ENCODE assay signal across 20 cellular contexts in genomic region chr15:52730594-52730993, GRCh38. TPM values are rescaled to one million over a fixed set of nuclear protein-coding genes. Genes with fewer than 3 reads are reported as not detected.
DNase-seq lines count a peak whose midpoint lies in the region; ATAC-seq, FAIRE-seq and TF ChIP-seq lines count a peak whose summit lies in the region.
"Had no signal": no experiment of that assay in that cellular context is flagged by ENCODE, and none has a peak within 500 bp of the region (broad histone marks: within the 10 kb centered on the region; RNA-seq: fewer than 3 reads in every experiment).

No MANE protein-coding gene starts in this region.

- TF ChIP-seq CTCF in endothelial cell of umbilical vein (IDR thresholded peaks at IDR 0.05; ENCODE audit: extremely low read depth in 1 of 2, insufficient read depth in 1 of 2, low read depth in 1 of 2, low read length in 2 of 2), result no peak

- H3K4me1 Mint-ChIP-seq in activated naive CD8-positive, alpha-beta T cell (ENCODE audit: low read depth), result peaks cover 28% of the 10 kb centered on the region
- peaks cover 18% of the 10 kb centered on the region for H3K4me1 Mint-ChIP-seq in activated naive CD8-positive, alpha-beta T cell treated with anti-CD3 and anti-CD28 coated beads for 36 hours
- peaks cover 20% of the 10 kb centered on the region for H3K4me1 Mint-ChIP-seq in stimulated activated memory B cell treated with anti-CD40 and anti-IgM and Interleukin-4, amounts not matched to agents 10 μg/mL and 1 μg/mL and 100 μg/mL, for 72 hours

- H3K9me1 ChIP-seq in endothelial cell of umbilical vein (replicated peaks; ENCODE audit: control insufficient read depth, extremely low read depth, insufficient read depth, low read length), result no peaks in the 10 kb centered on the region

- CTCF ChIA-PET in endothelial cell of umbilical vein (lab: Charles Lee), result interaction anchor here (0.7 to 3.3 kb wide), 3 partner anchors 53 to 475 kb away, joined by 3 to 14 read pairs (median 4); no protein-coding TSS in a partner anchor

- DNase-seq in activated naive CD8-positive, alpha-beta T cell treated with anti-CD3 and anti-CD28 coated beads for 36 hours, result no peak
- no peak for DNase-seq in Karpas-422
- DNase-seq in endothelial cell of umbilical vein (ENCODE audit: low read depth, low spot score), result no peak
- DNase-seq in NCI-H774 (lab: John Stamatoyannopoulos, UW), result no peak
- DNase-seq in SW480 (ENCODE audit: low spot score), result no peak
- DNase-seq: Caco-2, head of caudate nucleus, left lung, NCI-H1436, NCI-H2171, nucleus accumbens, testis had no signal

- POLR2A ChIA-PET in endothelial cell of umbilical vein (lab: Charles Lee), result no interaction called here

- H3K4me2 ChIP-seq in Karpas-422 (ENCODE audit: low read depth, low read length, poor library complexity, severe bottlenecking) (no peak overlapping the region), endothelial cell of umbilical vein (ENCODE audit: insufficient read depth, low read length) (peak overlapping the region; percentile 2)

- H3K4me3 Mint-ChIP-seq in activated naive CD8-positive, alpha-beta T cell, result no peak overlapping the region
- H3K4me3 Mint-ChIP-seq in activated naive CD8-positive, alpha-beta T cell treated with anti-CD3 and anti-CD28 coated beads for 36 hours, result no peak overlapping the region
- no peak overlapping the region for H3K4me3 Mint-ChIP-seq in stimulated activated memory B cell treated with anti-CD40 and anti-IgM and Interleukin-4, amounts not matched to agents 10 μg/mL and 1 μg/mL and 100 μg/mL, for 72 hours
- H3K4me3 Mint-ChIP-seq: WTC11 had no signal

- H3K36me3 Mint-ChIP-seq in activated naive CD8-positive, alpha-beta T cell, result no peaks in the 10 kb centered on the region
- H3K36me3 Mint-ChIP-seq in activated naive CD8-positive, alpha-beta T cell treated with anti-CD3 and anti-CD28 coated beads for 36 hours, result no peaks in the 10 kb centered on the region
- H3K36me3 Mint-ChIP-seq in stimulated activated memory B cell treated with anti-CD40 and anti-IgM and Interleukin-4, amounts not matched to agents 10 μg/mL and 1 μg/mL and 100 μg/mL, for 72 hours, result no peaks in the 10 kb centered on the region
- H3K36me3 Mint-ChIP-seq: WTC11 had no signal

- ATAC-seq in stimulated activated memory B cell treated with anti-CD40 and anti-IgM and Interleukin-4, amounts not matched to agents 10 μg/mL and 1 μg/mL and 100 μg/mL, for 72 hours, result no peak
- no peak for ATAC-seq in HG02798 (IDR thresholded peaks at IDR 0.05; ENCODE audit: poor library complexity, unreplicated experiment)
- ATAC-seq: WTC11 had no signal

- no peaks in the 10 kb centered on the region for H3K9me2 ChIP-seq in Karpas-422 (replicated peaks; ENCODE audit: insufficient read depth, low read length)

- intact Hi-C loops in endothelial cell of umbilical vein (cut with micrococcal nuclease), result loop anchor here (1.0 to 10.0 kb wide), 6 partner anchors 51 to 746 kb away; partner anchors contain the start of gene ATOSA

- H3K27ac Mint-ChIP-seq in activated naive CD8-positive, alpha-beta T cell, result peak overlapping the region; percentile 83
- no peak overlapping the region for H3K27ac Mint-ChIP-seq in activated naive CD8-positive, alpha-beta T cell treated with anti-CD3 and anti-CD28 coated beads for 36 hours
- peak overlapping the region; percentile 89 for H3K27ac Mint-ChIP-seq in stimulated activated memory B cell treated with anti-CD40 and anti-IgM and Interleukin-4, amounts not matched to agents 10 μg/mL and 1 μg/mL and 100 μg/mL, for 72 hours

- H3K4me1 ChIP-seq in Karpas-422 (ENCODE audit: low read length), result peaks cover 66% of the 10 kb centered on the region
- peaks cover 38% of the 10 kb centered on the region for H3K4me1 ChIP-seq in endothelial cell of umbilical vein (ENCODE audit: control insufficient read depth, extremely low read depth, insufficient read depth, low read length)
- H3K4me1 ChIP-seq: Caco-2 had no signal

- no peaks in the 10 kb centered on the region for H3K79me2 ChIP-seq in Karpas-422 (ENCODE audit: low read length)
- H3K79me2 ChIP-seq in endothelial cell of umbilical vein (ENCODE audit: control insufficient read depth, insufficient read depth, low read length), result no peaks in the 10 kb centered on the region

- H3K27ac ChIP-seq in Karpas-422 (ENCODE audit: low read length), result peak overlapping the region; percentile 67
- H3K27ac ChIP-seq in endothelial cell of umbilical vein (ENCODE audit: insufficient read depth, low read depth, low read length), result peak overlapping the region; percentile 73
- H3K27ac ChIP-seq: ascending aorta, left lung, right atrium auricular region, testis had no signal

- no peak for FAIRE-seq in endothelial cell of umbilical vein (lab: Jason Lieb, UNC)

- dilution Hi-C loops in endothelial cell of umbilical vein (cut with MboI; ENCODE audit: extremely low pct_ligation_motif_present, low sequenced_read_pairs), result no loop called here

- H3K9ac ChIP-seq in Karpas-422 (ENCODE audit: low read length) (no peak overlapping the region), endothelial cell of umbilical vein (replicated peaks; ENCODE audit: extremely low read depth, insufficient read depth, low read length) (no peak overlapping the region)

- H3K4me3 ChIP-seq in Karpas-422 (ENCODE audit: low read length) (no peak overlapping the region), endothelial cell of umbilical vein (replicated peaks in 1 of 3; ENCODE audit: insufficient read depth in 1 of 3, low read depth in 1 of 3, low read length in 3 of 3) (no peak overlapping the region)
- H3K4me3 ChIP-seq: ascending aorta, left lung, right atrium auricular region, testis had no signal

- no peaks in the 10 kb centered on the region for H3K9me3 ChIP-seq in Karpas-422 (ENCODE audit: low read length)
- no peaks in the 10 kb centered on the region for H3K9me3 ChIP-seq in endothelial cell of umbilical vein (replicated peaks; ENCODE audit: control insufficient read depth, insufficient read depth, low read length)
- H3K9me3 ChIP-seq: ascending aorta, Caco-2, left lung, right atrium auricular region, testis had no signal

- no peak for TF ChIP-seq POLR2A in endothelial cell of umbilical vein (IDR thresholded peaks at IDR 0.05; ENCODE audit: low read depth, low read length)

- H4K20me1 ChIP-seq in Karpas-422 (ENCODE audit: insufficient read depth, low read depth, low read length) (no peaks in the 10 kb centered on the region), endothelial cell of umbilical vein (replicated peaks; ENCODE audit: control insufficient read depth, extremely low read depth, insufficient read depth, low read length) (no peaks in the 10 kb centered on the region)

- H3K36me3 ChIP-seq in Karpas-422 (ENCODE audit: insufficient read depth, low read length) (no peaks in the 10 kb centered on the region), endothelial cell of umbilical vein (ENCODE audit: control insufficient read depth in 2 of 2, extremely low read depth in 1 of 2, insufficient read depth in 2 of 2, low read length in 2 of 2) (no peaks in the 10 kb centered on the region)
- H3K36me3 ChIP-seq: ascending aorta, left lung, right atrium auricular region had no signal

- BruUV-seq in endothelial cell of umbilical vein (replicated peaks; lab: Mats Ljungman, UMichigan), result no TSS peak

- H3K27me3 Mint-ChIP-seq in activated naive CD8-positive, alpha-beta T cell, result no peaks in the 10 kb centered on the region
- H3K27me3 Mint-ChIP-seq in activated naive CD8-positive, alpha-beta T cell treated with anti-CD3 and anti-CD28 coated beads for 36 hours, result no peaks in the 10 kb centered on the region
- H3K27me3 Mint-ChIP-seq in stimulated activated memory B cell treated with anti-CD40 and anti-IgM and Interleukin-4, amounts not matched to agents 10 μg/mL and 1 μg/mL and 100 μg/mL, for 72 hours, result no peaks in the 10 kb centered on the region

- H2AFZ ChIP-seq in Karpas-422 (ENCODE audit: low read length) (peak overlapping the region; percentile 64; the same call in 1 of the 2 replicates), endothelial cell of umbilical vein (ENCODE audit: low read depth, low read length) (no peak overlapping the region)

- no peaks in the 10 kb centered on the region for H3K9me3 Mint-ChIP-seq in activated naive CD8-positive, alpha-beta T cell (ENCODE audit: low read depth)
- H3K9me3 Mint-ChIP-seq in activated naive CD8-positive, alpha-beta T cell treated with anti-CD3 and anti-CD28 coated beads for 36 hours, result no peaks in the 10 kb centered on the region
- H3K9me3 Mint-ChIP-seq in stimulated activated memory B cell treated with anti-CD40 and anti-IgM and Interleukin-4, amounts not matched to agents 10 μg/mL and 1 μg/mL and 100 μg/mL, for 72 hours, result no peaks in the 10 kb centered on the region
- H3K9me3 Mint-ChIP-seq: T-helper 2 cell treated with Interferon-gamma antibody and Interleukin-4, amounts not matched to agents 5 μg/mL and 100 μg/mL, for 36 hours had no signal

- no peaks in the 10 kb centered on the region for H3K27me3 ChIP-seq in Karpas-422 (ENCODE audit: low read length)
- H3K27me3 ChIP-seq in endothelial cell of umbilical vein (ENCODE audit: control insufficient read depth in 2 of 2, insufficient read depth in 2 of 2, low read length in 2 of 2), result no peaks in the 10 kb centered on the region
- H3K27me3 ChIP-seq: ascending aorta, left lung, right atrium auricular region, testis had no signal

RNA-seq across cellular contexts. Expression of gene ATOSA, which starts 51.4 kb away (rescaled TPM):
- total RNA-seq in activated naive CD8-positive, alpha-beta T cell treated with anti-CD3 and anti-CD28 coated beads for 36 hours, result 1 to 10 TPM; 9.7 to 9.8 TPM
- total RNA-seq in Karpas-422 (2014; rRNA removed; shearing (Covaris generic); ENCODE audit: low replicate concordance), result 107 and 255 TPM in 2 replicates
- 39.1 and 41.1 TPM in 2 replicates for total RNA-seq in endothelial cell of umbilical vein
- polyA plus RNA-seq in endothelial cell of umbilical vein, result 17.1 and 19.4 TPM in 2 replicates
- polyA plus RNA-seq in endothelial cell of umbilical vein (2011; cell fraction: cytosol; rRNA removed), result 15.4 and 16.5 TPM in 2 replicates
- polyA plus RNA-seq in endothelial cell of umbilical vein (2011; cell fraction: nucleus; rRNA removed), result 90.8 and 104 TPM in 2 replicates
- polyA plus RNA-seq in endothelial cell of umbilical vein (2012), result 17.6 and 26.1 TPM in 2 replicates
- 49.2 and 57.4 TPM in 2 replicates for polyA minus RNA-seq in endothelial cell of umbilical vein
- polyA minus RNA-seq in endothelial cell of umbilical vein (2011; cell fraction: cytosol; rRNA and poly(A)+ RNA removed), result 8.9 TPM
- 112 and 162 TPM in 2 replicates for polyA minus RNA-seq in endothelial cell of umbilical vein (2011; cell fraction: nucleus; rRNA and poly(A)+ RNA removed)

RNA-seq across cellular contexts. Expression of gene ONECUT1, which starts 59.5 kb away (rescaled TPM):
- total RNA-seq in activated naive CD8-positive, alpha-beta T cell treated with anti-CD3 and anti-CD28 coated beads for 36 hours, result not detected
- 0.14 and 0.45 TPM in 2 replicates for total RNA-seq in Karpas-422 (2014; rRNA removed; shearing (Covaris generic); ENCODE audit: low replicate concordance)
- not detected in 2 replicates for total RNA-seq in endothelial cell of umbilical vein
- not detected in 2 replicates for polyA plus RNA-seq in endothelial cell of umbilical vein
- not detected in 2 replicates for polyA plus RNA-seq in endothelial cell of umbilical vein (2011; cell fraction: cytosol; rRNA removed)
- not detected in 2 replicates for polyA plus RNA-seq in endothelial cell of umbilical vein (2011; cell fraction: nucleus; rRNA removed)
- not detected in 2 replicates for polyA plus RNA-seq in endothelial cell of umbilical vein (2012)
- polyA minus RNA-seq in endothelial cell of umbilical vein, result not detected in 2 replicates
- polyA minus RNA-seq in endothelial cell of umbilical vein (2011; cell fraction: cytosol; rRNA and poly(A)+ RNA removed), result not detected
- polyA minus RNA-seq in endothelial cell of umbilical vein (2011; cell fraction: nucleus; rRNA and poly(A)+ RNA removed), result not detected in 2 replicates
- total RNA-seq: HT1080, left lung, right atrium auricular region had no signal
